Comparison of ENCODE assay signal across 20 cellular contexts in the genomic region with DNA sequence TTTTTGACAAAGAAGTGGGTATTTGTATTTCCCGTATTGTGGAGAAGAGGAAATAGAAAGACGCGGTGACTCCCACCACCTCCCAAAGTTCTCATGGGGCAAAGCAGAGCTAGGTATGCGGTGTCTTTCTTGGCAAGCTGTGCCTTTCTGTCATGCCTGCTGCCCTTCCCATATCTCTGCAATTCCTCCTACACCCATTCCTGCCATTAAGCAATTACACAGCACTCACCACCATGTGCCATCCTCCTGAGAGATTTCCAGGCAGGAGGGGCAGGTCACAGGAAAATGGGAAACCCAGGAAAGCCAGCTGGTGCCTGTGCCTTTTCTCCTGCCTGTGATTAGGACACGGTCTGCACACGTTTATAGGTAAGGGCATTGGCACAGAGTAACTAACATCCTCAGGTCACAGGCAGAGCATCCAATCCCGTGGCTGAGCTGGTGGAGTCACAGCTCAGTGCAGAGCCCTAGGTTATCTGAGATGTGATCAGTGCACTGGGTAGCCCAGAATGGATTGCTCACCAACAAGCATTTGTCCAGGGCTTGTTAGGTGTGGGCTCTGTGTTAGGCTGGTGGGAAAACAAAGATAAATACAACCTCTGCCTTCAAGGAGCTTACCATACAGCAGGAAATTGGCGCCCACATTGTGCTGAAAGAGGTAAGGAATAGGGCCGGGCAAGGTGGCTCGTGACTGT. TPM values are rescaled to one million over a fixed set of nuclear protein-coding genes. Genes with fewer than 3 reads are reported as not detected.
DNase-seq lines count a peak whose midpoint lies in the region; ATAC-seq and TF ChIP-seq lines count a peak whose summit lies in the region.
"Had no signal": no experiment of that assay in that cellular context is flagged by ENCODE, and none has a peak within 500 bp of the region (broad histone marks: within the 10 kb centered on the region; RNA-seq: fewer than 3 reads in every experiment).

No MANE protein-coding gene starts in this region.

- no peak for TF ChIP-seq CTCF in right atrium auricular region (IDR thresholded peaks at IDR 0.05)

- ATAC-seq in right cardiac atrium (peak; percentile 48 to 49), HG02759 (IDR thresholded peaks at IDR 0.05; ENCODE audit: unreplicated experiment) (no peak)
- ATAC-seq: T-helper 17 cell had no signal

- no peaks in the 10 kb centered on the region for H3K27me3 ChIP-seq in right cardiac atrium (ENCODE audit: control insufficient read depth, insufficient read depth)
- no peaks in the 10 kb centered on the region for H3K27me3 ChIP-seq in right atrium auricular region

- 59% methylated on average over 10 of the region's 10 CpGs for WGBS in right cardiac atrium

- H3K9me3 ChIP-seq in right cardiac atrium (ENCODE audit: control insufficient read depth, low read length) (no peaks in the 10 kb centered on the region), right atrium auricular region (no peaks in the 10 kb centered on the region)
- H3K9me3 ChIP-seq: A549, BE2C had no signal

- peaks cover 3% of the 10 kb centered on the region for H3K4me1 ChIP-seq in right cardiac atrium (ENCODE audit: control insufficient read depth, insufficient read depth, low read length)
- no peaks in the 10 kb centered on the region for H3K4me1 ChIP-seq in right atrium auricular region
- H3K4me1 ChIP-seq: A549, BE2C had no signal

- intact Hi-C loops in right cardiac atrium (cut with DNase I): loop anchor here in 3 of 4 donors (2.0 to 10.0 kb wide), 5 partner anchors 118 to 285 kb away; no protein-coding TSS in a partner anchor

- DNase-seq in NCI-H2171 treated with DMSO at 0.1 percent for 48 hours (lab: John Stamatoyannopoulos, UW) (peak; percentile 73), NCI-H2171 (lab: John Stamatoyannopoulos, UW) (no peak), right cardiac atrium (no peak), right atrium auricular region (ENCODE audit: low spot score) (no peak), glomerular visceral epithelial cell (ENCODE audit: extremely low spot score) (peak; percentile 26), hepatic stellate cell (ENCODE audit: low spot score) (no peak)
- DNase-seq: BE2C; H9; HFFc6; Karpas-422; MV-4-11; NCI-H1105 treated with DMSO at 0.1 percent for 48 hours; NCI-H2107; NK-92 treated with Interleukin-12 subunit alpha and Interleukin-12 subunit beta, amount 100 ng/mL, for 24 hours; SW 1271; T-helper 17 cell had no signal

- H3K27ac ChIP-seq in right cardiac atrium (ENCODE audit: low read length) (no peak overlapping the region), right atrium auricular region (no peak overlapping the region)
- H3K27ac ChIP-seq: A549 had no signal

- H3K36me3 ChIP-seq in right atrium auricular region: no peaks in the 10 kb centered on the region
- H3K36me3 ChIP-seq: BE2C had no signal

- H3K4me3 ChIP-seq in right cardiac atrium (ENCODE audit: low read length): no peak overlapping the region
- no peak overlapping the region for H3K4me3 ChIP-seq in right atrium auricular region
- H3K4me3 ChIP-seq: A549 had no signal

RNA-seq across cellular contexts. Expression of gene CRTAC1, which starts 9.4 kb away (rescaled TPM):
- total RNA-seq in right cardiac atrium (10 to 100 TPM; 11.9 to 38.2 (median 14.8) TPM), right atrium auricular region (1 to 10 TPM; 3.5 to 5.6 TPM)
- polyA plus RNA-seq in right cardiac atrium: 7.3 TPM
- total RNA-seq: HFFc6, M059J, NCI-H460, T-helper 17 cell had no signal

Comparison
In these comparisons a context has a peak if more than half of its experiments do, and no peak if none do; other contexts are left out.
1. DNase-seq: peak in NCI-H2171 treated with DMSO at 0.1 percent for 48 hours (single experiment) and glomerular visceral epithelial cell (single experiment); none in NCI-H2171 (single experiment), right cardiac atrium (0 of 3), right atrium auricular region (single experiment) and hepatic stellate cell (single experiment).